8 cellular contexts compared by ENCODE assay signal in genomic region chr10:63629363-63630084, GRCh38.
DNase-seq lines count a peak whose midpoint lies in the region; FAIRE-seq and TF ChIP-seq lines count a peak whose summit lies in the region.

No MANE protein-coding gene starts in this region.

- H3K27me3 ChIP-seq in HAP-1 (ENCODE audit: low read depth) (no peaks in the 10 kb centered on the region), SJSA1 (replicated peaks) (no peaks in the 10 kb centered on the region), suprapubic skin (no peaks in the 10 kb centered on the region)

- no peak for TF ChIP-seq EP300 in suprapubic skin (IDR thresholded peaks at IDR 0.05)

- WGBS in suprapubic skin = under 1% methylated on average over 17 of the region's 24 CpGs

- TF ChIP-seq CTCF in suprapubic skin (IDR thresholded peaks at IDR 0.05) = peak; percentile 64 to 65

- H3K36me3 ChIP-seq in HAP-1 (replicated peaks) (no peaks in the 10 kb centered on the region), SJSA1 (no peaks in the 10 kb centered on the region), suprapubic skin (no peaks in the 10 kb centered on the region)

- peak; percentile 97 for FAIRE-seq in G401.6 (lab: Jason Lieb, UNC)

- in situ Hi-C loops in HAP-1 (cut with MboI; ENCODE audit: low sequenced_read_pairs) = loop anchor here (10.0 kb wide), 1 partner anchor 95 kb away; no protein-coding TSS in a partner anchor

- H3K27ac ChIP-seq in SJSA1 (peak overlapping the region; percentile 93), suprapubic skin (peak overlapping the region; percentile 96)

- DNase-seq in HAP-1 (ENCODE audit: low spot score in 2 of 2) (peak; percentile 97 to 100), M059J (ENCODE audit: low read depth) (peak; percentile 99), SJSA1 (ENCODE audit: low read depth in 1 of 2, low spot score in 2 of 2) (peak; percentile 97 to 98), globus pallidus (ENCODE audit: low spot score) (peak; percentile 96), nucleus accumbens (lab: John Stamatoyannopoulos, UW) (peak; percentile 29 to 95 (median 87)), suprapubic skin (ENCODE audit: low spot score in 2 of 2) (peak; percentile 96 to 97)
- DNase-seq in activated naive CD4-positive, alpha-beta T cell treated with anti-CD3 and anti-CD28 coated beads, Interleukin-2, amount 50 U/mL, for 16 hours = peak; percentile 83

- H3K4me3 ChIP-seq in HAP-1 (peak overlapping the region; percentile 47), SJSA1 (peak overlapping the region; percentile 58), suprapubic skin (peak overlapping the region; percentile 71)

- H3K4me1 ChIP-seq in HAP-1 (peaks cover 19% of the 10 kb centered on the region), SJSA1 (replicated peaks) (peaks cover 30% of the 10 kb centered on the region), suprapubic skin (peaks cover 36% of the 10 kb centered on the region)

- no peak for TF ChIP-seq POLR2A in suprapubic skin (IDR thresholded peaks at IDR 0.05)

- H3K9me3 ChIP-seq in HAP-1 (no peaks in the 10 kb centered on the region), SJSA1 (replicated peaks) (no peaks in the 10 kb centered on the region), suprapubic skin (no peaks in the 10 kb centered on the region)

Comparison
In these comparisons a context has a peak if more than half of its experiments do, and no peak if none do; other contexts are left out.
1. Peak in every context shown above with its lines: DNase-seq, H3K4me3 ChIP-seq and H3K27ac ChIP-seq.